ENCODE assay signal across 8 cellular contexts in the genomic region with DNA sequence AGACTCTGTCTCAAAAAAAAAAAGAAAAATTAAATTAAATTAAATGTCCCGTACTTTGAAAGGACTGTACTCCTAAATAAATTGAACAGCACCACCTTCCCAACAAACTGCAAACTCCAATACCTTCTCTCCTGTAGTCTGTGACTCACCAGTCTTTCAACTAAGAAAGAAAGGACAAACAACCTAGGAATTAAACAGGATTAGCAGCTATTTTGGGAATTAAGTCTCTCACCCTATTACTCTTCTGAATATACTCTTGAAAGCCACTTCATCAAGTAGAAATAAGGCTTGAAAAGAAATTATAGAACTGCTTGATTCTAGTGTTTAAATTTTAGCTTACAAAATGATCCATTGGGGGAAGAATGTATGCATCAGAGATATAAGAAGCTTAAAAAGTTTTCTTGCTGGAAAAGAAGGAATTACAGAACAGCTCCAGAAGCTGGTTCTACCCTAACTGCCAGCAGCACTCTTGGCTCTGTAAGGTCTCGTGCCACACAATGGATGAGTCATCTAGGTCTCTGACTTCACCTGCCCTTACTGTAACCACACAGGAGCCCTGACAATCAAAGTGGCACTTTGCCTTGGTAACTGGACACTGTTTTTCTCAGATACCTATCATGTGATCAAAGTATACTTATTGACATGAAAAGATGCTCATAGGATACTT. TPM values are rescaled to one million over a fixed set of nuclear protein-coding genes. Genes with fewer than 3 reads are reported as not detected.
DNase-seq lines count a peak whose midpoint lies in the region; ATAC-seq and TF ChIP-seq lines count a peak whose summit lies in the region.

No MANE protein-coding gene starts in this region.

- no CpG with 5 or more reads among the region's 2 CpGs for WGBS in trophoblast cell (ENCODE audit: extremely low coverage, insufficient coverage, insufficient read length)

- H3K9me3 Mint-ChIP-seq in brain = no peaks in the 10 kb centered on the region

- H4K12ac ChIP-seq in trophoblast cell (ENCODE audit: low read depth, low read length) = no peak overlapping the region

- H2AFZ ChIP-seq in trophoblast cell (ENCODE audit: insufficient read depth, low read length, poor library complexity) = no peak overlapping the region

- H3K27ac ChIP-seq in RWPE2 (ENCODE audit: poor library complexity, severe bottlenecking) (peak overlapping the region; percentile 99), trophoblast cell (ENCODE audit: low read depth, low read length) (peak overlapping the region; percentile 37)

- H3K27me3 ChIP-seq in RWPE2 (ENCODE audit: insufficient read depth, poor library complexity, severe bottlenecking) (no peaks in the 10 kb centered on the region), trophoblast cell (ENCODE audit: insufficient read depth, low read length) (no peaks in the 10 kb centered on the region)

- H3K4ac ChIP-seq in trophoblast cell (ENCODE audit: low read depth, low read length) = no peak overlapping the region

- no peak overlapping the region for H3K18ac ChIP-seq in trophoblast cell (ENCODE audit: low read length)

- peak overlapping the region; percentile 8 for H3K4me2 ChIP-seq in trophoblast cell (ENCODE audit: low read length)

- H3K4me1 Mint-ChIP-seq in brain = peaks cover 4% of the 10 kb centered on the region

- peak overlapping the region in 3 of 5 experiments; percentile 39 to 78 (median 64) for H3K4me3 Mint-ChIP-seq in brain

- H3K36me3 Mint-ChIP-seq in brain = peaks cover 12% of the 10 kb centered on the region

- H2BK120ac ChIP-seq in trophoblast cell (ENCODE audit: insufficient read depth, low read length, poor library complexity) = no peak overlapping the region

- H3K23ac ChIP-seq in trophoblast cell (ENCODE audit: low read length) = no peak overlapping the region

- ATAC-seq in HG03175 (IDR thresholded peaks at IDR 0.05; ENCODE audit: unreplicated experiment) (peak; percentile 61), RWPE2 (ENCODE audit: low read depth) (peak; percentile 36), HG02610 (IDR thresholded peaks at IDR 0.05; ENCODE audit: unreplicated experiment) (no peak), HG03565 (IDR thresholded peaks at IDR 0.05; ENCODE audit: unreplicated experiment) (no peak), HG02840 (IDR thresholded peaks at IDR 0.05; ENCODE audit: low FRiP score, unreplicated experiment) (no peak)

- peaks cover 15% of the 10 kb centered on the region for H3K79me1 ChIP-seq in trophoblast cell (ENCODE audit: low read length)

- H3K4me1 ChIP-seq in RWPE2 (ENCODE audit: insufficient read depth, poor library complexity, severe bottlenecking) (peaks cover 30% of the 10 kb centered on the region), trophoblast cell (ENCODE audit: control insufficient read depth in 1 of 2, insufficient read depth in 2 of 2, low read length in 2 of 2) (peaks cover 1 to 8% of the 10 kb centered on the region in 2 experiments)

- H3K36me3 ChIP-seq in RWPE2 (ENCODE audit: low read depth) (peaks cover 20% of the 10 kb centered on the region), trophoblast cell (ENCODE audit: control insufficient read depth in 1 of 2, insufficient read depth in 2 of 2, low read length in 2 of 2) (peaks cover 0 to 6% of the 10 kb centered on the region in 2 experiments)

- H4K91ac ChIP-seq in trophoblast cell (ENCODE audit: low read depth, low read length) = no peak overlapping the region

- no peak overlapping the region for H2AK5ac ChIP-seq in trophoblast cell (ENCODE audit: low read length)

- H3K9me3 ChIP-seq in RWPE2 (ENCODE audit: severe bottlenecking) = no peaks in the 10 kb centered on the region
- no peaks in the 10 kb centered on the region for H3K9me3 ChIP-seq in trophoblast cell (ENCODE audit: insufficient read depth, low read depth, low read length)

- no peaks in the 10 kb centered on the region for H3K27me3 Mint-ChIP-seq in brain

- no peak overlapping the region for H3K4me3 ChIP-seq in RWPE2 (ENCODE audit: severe bottlenecking)
- no peak overlapping the region for H3K4me3 ChIP-seq in trophoblast cell (ENCODE audit: low read depth, low read length)

- TF ChIP-seq CTCF in RWPE2 (IDR thresholded peaks at IDR 0.05; ENCODE audit: poor library complexity, severe bottlenecking) = no peak
- no peak for TF ChIP-seq CTCF in brain (conservative IDR thresholded peaks at IDR 0.05)

- peaks cover 15% of the 10 kb centered on the region for H3K79me2 ChIP-seq in trophoblast cell (ENCODE audit: control insufficient read depth, insufficient read depth, low read length, poor library complexity)

- DNase-seq in Daoy (ENCODE audit: low read depth) = peak; percentile 79
- DNase-seq in RWPE2 (ENCODE audit: low spot score) = no peak
- peak; percentile 85 to 88 for DNase-seq in trophoblast cell

- H3K14ac ChIP-seq in trophoblast cell (ENCODE audit: low read length) = no peak overlapping the region

- H3K27ac Mint-ChIP-seq in brain = peak overlapping the region in 4 of 5 experiments; percentile 44 to 97 (median 93)

- no peak overlapping the region for H3K9ac ChIP-seq in trophoblast cell (ENCODE audit: low read length)

- H2BK5ac ChIP-seq in trophoblast cell (ENCODE audit: low read depth, low read length, poor library complexity) = no peak overlapping the region

- no peak overlapping the region for H2BK12ac ChIP-seq in trophoblast cell (ENCODE audit: low read length)

- H4K8ac ChIP-seq in trophoblast cell (ENCODE audit: low read depth, low read length) = no peak overlapping the region

RNA-seq across cellular contexts. Expression of gene CERS5, which starts 57.0 kb away (rescaled TPM):
- 18.2 and 36.6 TPM in 2 replicates for total RNA-seq in Daoy (2014; rRNA removed; shearing (Covaris generic))
- 33.5 TPM for polyA plus RNA-seq in brain (ENCODE audit: insufficient read depth, low read depth, low replicate concordance)
- 35.0 and 37.2 TPM in 2 replicates for polyA plus RNA-seq in trophoblast cell (2013)

RNA-seq across cellular contexts. Expression of gene LIMA1, which starts 59.2 kb away (rescaled TPM):
- 143 and 166 TPM in 2 replicates for total RNA-seq in Daoy (2014; rRNA removed; shearing (Covaris generic))
- 12.5 TPM for polyA plus RNA-seq in brain (ENCODE audit: insufficient read depth, low read depth, low replicate concordance)
- polyA plus RNA-seq in trophoblast cell (2013) = 143 and 152 TPM in 2 replicates

Comparison
In these comparisons a context has a peak if more than half of its experiments do, and no peak if none do; other contexts are left out.
1. ATAC-seq: peak in HG03175 (single experiment) and RWPE2 (single experiment); none in HG02610 (single experiment), HG03565 (single experiment) and HG02840 (single experiment).